Comparison of ENCODE assay signal across 1 cellular context in genomic region chr2:77054938-77055337, GRCh38.
TF ChIP-seq lines count a peak whose summit lies in the region.

No MANE protein-coding gene starts in this region.

TF ChIP-seq in HepG2, 621 proteins besides CTCF, POLR2A, EP300 and RAD21 (continued from another document):
- TF ChIP-seq, protein P1, sequence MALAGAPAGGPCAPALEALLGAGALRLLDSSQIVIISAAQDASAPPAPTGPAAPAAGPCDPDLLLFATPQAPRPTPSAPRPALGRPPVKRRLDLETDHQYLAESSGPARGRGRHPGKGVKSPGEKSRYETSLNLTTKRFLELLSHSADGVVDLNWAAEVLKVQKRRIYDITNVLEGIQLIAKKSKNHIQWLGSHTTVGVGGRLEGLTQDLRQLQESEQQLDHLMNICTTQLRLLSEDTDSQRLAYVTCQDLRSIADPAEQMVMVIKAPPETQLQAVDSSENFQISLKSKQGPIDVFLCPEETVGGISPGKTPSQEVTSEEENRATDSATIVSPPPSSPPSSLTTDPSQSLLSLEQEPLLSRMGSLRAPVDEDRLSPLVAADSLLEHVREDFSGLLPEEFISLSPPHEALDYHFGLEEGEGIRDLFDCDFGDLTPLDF (CRISPR knock-in tag; IDR thresholded peaks at IDR 0.05): no peak
- TF ChIP-seq REST (IDR thresholded peaks at IDR 0.05; ENCODE audit: borderline replicate concordance in 1 of 2, low read depth in 1 of 2, low read length in 2 of 2) (peak; percentile 67 to 94), RNF2 (conservative IDR thresholded peaks at IDR 0.05; ENCODE audit: low read depth) (no peak), PAF1 (CRISPR knock-in tag; IDR thresholded peaks at IDR 0.05) (no peak), NFYC (CRISPR knock-in tag; IDR thresholded peaks at IDR 0.05) (no peak)
- TF ChIP-seq, protein P2, sequence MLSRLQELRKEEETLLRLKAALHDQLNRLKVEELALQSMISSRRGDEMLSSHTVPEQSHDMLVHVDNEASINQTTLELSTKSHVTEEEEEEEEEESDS (CRISPR knock-in tag; IDR thresholded peaks at IDR 0.05; ENCODE audit: borderline replicate concordance): no peak
- TF ChIP-seq, protein P3, sequence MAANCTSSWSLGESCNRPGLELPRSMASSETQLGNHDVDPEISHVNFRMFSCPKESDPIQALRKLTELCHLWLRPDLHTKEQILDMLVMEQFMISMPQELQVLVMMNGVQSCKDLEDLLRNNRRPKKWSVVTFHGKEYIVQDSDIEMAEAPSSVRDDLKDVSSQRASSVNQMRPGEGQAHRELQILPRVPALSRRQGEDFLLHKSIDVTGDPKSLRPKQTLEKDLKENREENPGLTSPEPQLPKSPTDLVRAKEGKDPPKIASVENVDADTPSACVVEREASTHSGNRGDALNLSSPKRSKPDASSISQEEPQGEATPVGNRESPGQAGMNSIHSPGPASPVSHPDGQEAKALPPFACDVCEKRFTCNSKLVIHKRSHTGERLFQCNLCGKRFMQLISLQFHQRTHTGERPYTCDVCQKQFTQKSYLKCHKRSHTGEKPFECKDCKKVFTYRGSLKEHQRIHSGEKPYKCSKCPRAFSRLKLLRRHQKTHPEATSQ (CRISPR knock-in tag; IDR thresholded peaks at IDR 0.05; ENCODE audit: borderline replicate concordance): no peak
